In the genomic region with DNA sequence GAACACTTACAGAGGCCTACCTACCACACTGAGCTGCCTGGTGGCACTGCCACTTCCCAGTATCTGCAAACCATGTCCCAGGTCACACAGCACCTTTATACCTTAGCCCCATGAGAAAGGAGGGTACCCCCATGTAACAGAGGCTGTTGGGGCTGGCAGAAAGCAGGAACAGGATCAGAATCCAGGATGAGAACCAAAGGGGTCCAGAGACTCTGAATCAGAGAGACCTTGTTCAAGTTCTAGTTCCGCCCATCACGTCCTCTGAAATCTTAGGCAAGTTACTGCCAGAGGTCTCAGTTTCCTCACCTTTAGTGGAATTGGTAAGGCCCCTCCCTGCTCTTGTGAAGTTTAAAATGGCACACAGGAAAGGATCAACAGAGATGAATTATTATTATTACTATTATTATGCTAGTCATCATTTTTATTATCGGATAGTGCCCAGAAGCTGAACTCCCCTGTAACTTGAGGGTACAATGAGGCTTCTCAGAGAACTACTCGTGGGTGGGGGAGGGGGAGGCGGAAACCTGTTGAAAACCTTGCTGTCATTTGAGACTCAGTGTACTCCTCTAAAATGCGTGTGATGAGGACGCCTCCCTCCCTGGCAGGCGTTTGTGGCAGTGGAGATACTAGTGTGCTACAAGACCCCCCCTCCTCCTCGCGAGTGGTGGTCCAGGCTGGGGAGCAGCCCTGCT, we compare ENCODE assay signal across 1 cellular context.
TF ChIP-seq lines count a peak whose summit lies in the region.

No MANE protein-coding gene starts in this region.

TF ChIP-seq in H1, 55 proteins besides CTCF, POLR2A, EP300 and RAD21:
- TF ChIP-seq YY1 (IDR thresholded peaks at IDR 0.05; ENCODE audit: low read depth, low read length) (no peak), JUND (IDR thresholded peaks at IDR 0.05; ENCODE audit: low read length) (no peak), POU5F1 (IDR thresholded peaks at IDR 0.05; ENCODE audit: low read depth, low read length) (no peak), EZH2 (IDR thresholded peaks at IDR 0.05; ENCODE audit: low read depth, low read length, severe bottlenecking) (no peak), KDM1A (IDR thresholded peaks at IDR 0.05; ENCODE audit: borderline replicate concordance, low read length) (no peak), NRF1 (IDR thresholded peaks at IDR 0.05; ENCODE audit: low read depth, low read length) (no peak), CHD7 (IDR thresholded peaks at IDR 0.05; ENCODE audit: insufficient replicate concordance, low read length) (no peak), SIRT6 (IDR thresholded peaks at IDR 0.05; ENCODE audit: low read length) (no peak), CEBPB (IDR thresholded peaks at IDR 0.05; ENCODE audit: low read depth, low read length) (no peak), SAP30 (IDR thresholded peaks at IDR 0.05; ENCODE audit: insufficient read depth, insufficient replicate concordance, low read length) (no peak), BRCA1 (IDR thresholded peaks at IDR 0.05; ENCODE audit: low read depth, low read length) (no peak), GABPA (IDR thresholded peaks at IDR 0.05; ENCODE audit: borderline replicate concordance, insufficient read depth, low read length) (no peak), HDAC2 (IDR thresholded peaks at IDR 0.05; ENCODE audit: borderline replicate concordance in 1 of 2, low read depth in 2 of 2, low read length in 2 of 2) (no peak), TAF1 (IDR thresholded peaks at IDR 0.05; ENCODE audit: low read depth, low read length) (no peak), SUZ12 (IDR thresholded peaks at IDR 0.05; ENCODE audit: low read length) (no peak)
